ENCODE assay signal across 4 cellular contexts in genomic region chrX:56288607-56289006, GRCh38.
TF ChIP-seq lines count a peak whose summit lies in the region.

No MANE protein-coding gene starts in this region.

TF ChIP-seq in HepG2, 621 proteins besides CTCF, POLR2A, EP300 and RAD21:
- TF ChIP-seq ZNF280B (CRISPR knock-in tag; IDR thresholded peaks at IDR 0.05; ENCODE audit: borderline replicate concordance) = no peak
- TF ChIP-seq MAFF (IDR thresholded peaks at IDR 0.05; ENCODE audit: low read depth, low read length) = peak; percentile 78
- no peak for TF ChIP-seq NBN (conservative IDR thresholded peaks at IDR 0.05)
- no peak for TF ChIP-seq ZNF749 (CRISPR knock-in tag; IDR thresholded peaks at IDR 0.05; ENCODE audit: borderline replicate concordance)
- TF ChIP-seq MAFK (conservative IDR thresholded peaks at IDR 0.05 in 1 of 2, IDR thresholded peaks at IDR 0.05 in 1 of 2; ENCODE audit: low read length in 2 of 2) = peak; percentile 53 to 84; a peak in 3 of 4 replicates
- TF ChIP-seq ZNF431 (CRISPR knock-in tag; IDR thresholded peaks at IDR 0.05; ENCODE audit: borderline replicate concordance, low read depth) = no peak
- no peak for TF ChIP-seq KLF11 (CRISPR knock-in tag; IDR thresholded peaks at IDR 0.05)

TF ChIP-seq in IMR-90, 13 proteins besides CTCF, POLR2A, EP300 and RAD21:
- TF ChIP-seq MAFK (IDR thresholded peaks at IDR 0.05; ENCODE audit: low read depth, low read length) = peak; percentile 88
- no peak for TF ChIP-seq CEBPB (IDR thresholded peaks at IDR 0.05; ENCODE audit: low read depth, low read length)
TF ChIP-seq in IMR-90: peak in this region for 1.

TF ChIP-seq in K562, 482 proteins besides CTCF, POLR2A, EP300 and RAD21:
- TF ChIP-seq C11orf30 (IDR thresholded peaks at IDR 0.05; ENCODE audit: low read depth) (peak; percentile 19; the same call in 1 of the 2 replicates), DMBX1 (CRISPR knock-in tag; IDR thresholded peaks at IDR 0.05; ENCODE audit: borderline replicate concordance) (no peak), MIER1 (IDR thresholded peaks at IDR 0.05; ENCODE audit: low read depth) (no peak), SREBF2 (CRISPR knock-in tag; IDR thresholded peaks at IDR 0.05) (no peak), CTBP1 (IDR thresholded peaks at IDR 0.05; ENCODE audit: borderline replicate concordance) (no peak), STAG1 (CRISPR knock-in tag; IDR thresholded peaks at IDR 0.05; ENCODE audit: borderline replicate concordance) (no peak), NEUROD1 (IDR thresholded peaks at IDR 0.05; ENCODE audit: borderline replicate concordance, low read depth, low read length, partially characterized antibody) (no peak), MAFF (IDR thresholded peaks at IDR 0.05; ENCODE audit: low read length) (peak; percentile 41), SIX5 (IDR thresholded peaks at IDR 0.05; ENCODE audit: borderline replicate concordance in 1 of 2, insufficient read depth in 1 of 2, low read depth in 1 of 2, low read length in 2 of 2) (no peak), MXD1 (CRISPR knock-in tag; IDR thresholded peaks at IDR 0.05; ENCODE audit: borderline replicate concordance, poor library complexity, severe bottlenecking) (no peak), MAFK (IDR thresholded peaks at IDR 0.05; ENCODE audit: low read length) (peak; percentile 57; the same call in 1 of the 2 replicates), NELFE (IDR thresholded peaks at IDR 0.05; ENCODE audit: insufficient read depth, insufficient read length) (no peak), ZNF316 (IDR thresholded peaks at IDR 0.05) (peak; percentile 62), BRF1 (IDR thresholded peaks at IDR 0.05; ENCODE audit: borderline replicate concordance, extremely low read depth, insufficient read length) (no peak), PPARD (CRISPR knock-in tag; IDR thresholded peaks at IDR 0.05) (no peak), CCNT2 (IDR thresholded peaks at IDR 0.05; ENCODE audit: borderline replicate concordance, extremely low read depth, insufficient read length, low read depth, low read length) (no peak), ARHGAP35 (IDR thresholded peaks at IDR 0.05; ENCODE audit: partially characterized antibody) (no peak), MTA1 (IDR thresholded peaks at IDR 0.05; ENCODE audit: borderline replicate concordance) (no peak), GATAD2A (IDR thresholded peaks at IDR 0.05) (no peak), NFXL1 (CRISPR knock-in tag; IDR thresholded peaks at IDR 0.05) (no peak), UBTF (IDR thresholded peaks at IDR 0.05; ENCODE audit: borderline replicate concordance in 1 of 2, low read depth in 2 of 2, low read length in 2 of 2) (no peak), ZBTB33 (CRISPR knock-in tag; IDR thresholded peaks at IDR 0.05) (no peak), CBFA2T2 (conservative IDR thresholded peaks at IDR 0.05) (no peak), GTF2A2 (tag; IDR thresholded peaks at IDR 0.05) (no peak)

TF ChIP-seq in GM23338, 12 proteins besides CTCF, POLR2A, EP300 and RAD21:
- TF ChIP-seq ZNF331 (CRISPR knock-in tag; IDR thresholded peaks at IDR 0.05; ENCODE audit: low read depth) = no peak
- TF ChIP-seq EZH2phosphoT487 (IDR thresholded peaks at IDR 0.05; ENCODE audit: unreplicated experiment) = no peak
- no peak for TF ChIP-seq ZNF462 (CRISPR knock-in tag; IDR thresholded peaks at IDR 0.05)
- no peak for TF ChIP-seq STAT1 (IDR thresholded peaks at IDR 0.05; ENCODE audit: unreplicated experiment)
- TF ChIP-seq JUNB (IDR thresholded peaks at IDR 0.05; ENCODE audit: unreplicated experiment) = no peak
- TF ChIP-seq REST (IDR thresholded peaks at IDR 0.05; ENCODE audit: unreplicated experiment) = no peak
- TF ChIP-seq ETS1 (IDR thresholded peaks at IDR 0.05) = no peak
- TF ChIP-seq NANOG (IDR thresholded peaks at IDR 0.05; ENCODE audit: borderline replicate concordance) = no peak
- TF ChIP-seq POLR2AphosphoS5 (IDR thresholded peaks at IDR 0.05; ENCODE audit: low read depth) = no peak
- TF ChIP-seq ZNF114 (CRISPR knock-in tag; IDR thresholded peaks at IDR 0.05) = no peak
- no peak for TF ChIP-seq CREB1 (CRISPR knock-in tag; IDR thresholded peaks at IDR 0.05; ENCODE audit: low read depth)
